In the genomic region with DNA sequence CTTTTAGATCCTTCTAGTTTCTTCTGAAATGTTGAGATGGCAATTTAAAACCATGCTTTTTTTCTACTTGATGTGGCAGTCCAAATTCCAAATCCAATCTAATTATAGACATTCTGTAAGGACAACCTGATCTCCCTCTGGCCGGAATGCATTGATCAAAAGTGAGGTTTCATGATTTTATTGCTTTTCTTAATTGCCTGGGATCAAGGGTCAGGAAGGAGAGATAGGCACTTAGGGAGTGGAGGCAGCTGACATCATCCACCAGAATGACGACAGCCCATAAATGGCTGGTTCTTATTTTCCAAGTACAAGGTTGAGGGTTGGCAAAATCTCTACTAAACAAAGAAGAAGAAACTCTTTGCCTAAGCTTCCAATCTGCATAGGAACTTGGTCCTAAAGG, we compare ENCODE assay signal across 16 cellular contexts. TPM values are rescaled to one million over a fixed set of nuclear protein-coding genes. Genes with fewer than 3 reads are reported as not detected.
A peak's percentile ranks its signal among the peaks of the same experiment; 100 is the strongest.
DNase-seq lines count a peak whose midpoint lies in the region; ATAC-seq, FAIRE-seq and TF ChIP-seq lines count a peak whose summit lies in the region.
"Had no signal": no experiment of that assay in that cellular context is flagged by ENCODE, and none has a peak within 500 bp of the region (broad histone marks: within the 10 kb centered on the region; RNA-seq: fewer than 3 reads in every experiment).

No MANE protein-coding gene starts in this region.

- no peaks in the 10 kb centered on the region for H3K9me2 ChIP-seq in hepatocyte (replicated peaks; ENCODE audit: insufficient read depth)

- no peaks in the 10 kb centered on the region for H3K27me3 ChIP-seq in Caco-2 (replicated peaks; ENCODE audit: control insufficient read depth, insufficient read depth, low read length)
- no peaks in the 10 kb centered on the region for H3K27me3 ChIP-seq in hepatocyte
- H3K27me3 ChIP-seq in pancreas = no peaks in the 10 kb centered on the region

- no peaks in the 10 kb centered on the region for H4K20me1 ChIP-seq in hepatocyte (ENCODE audit: insufficient read depth, poor library complexity, severe bottlenecking)

- POLR2A ChIA-PET in Caco-2 (lab: Charles Lee) = no interaction called here

- H3K9me3 ChIP-seq in Caco-2 = no peaks in the 10 kb centered on the region
- no peaks in the 10 kb centered on the region for H3K9me3 ChIP-seq in hepatocyte (ENCODE audit: low read depth)
- H3K9me3 ChIP-seq in pancreas = no peaks in the 10 kb centered on the region
- H3K9me3 ChIP-seq: A549 had no signal

- no peak for ATAC-seq in pancreas
- ATAC-seq in GM21723 (IDR thresholded peaks at IDR 0.05; ENCODE audit: unreplicated experiment) = no peak
- ATAC-seq: A549, PC-3 had no signal

- H3K27ac ChIP-seq in hepatocyte (peak overlapping the region; percentile 90), pancreas (no peak overlapping the region)
- H3K27ac ChIP-seq: A549, C4-2B had no signal

- TF ChIP-seq CTCF in Caco-2 (IDR thresholded peaks at IDR 0.05; ENCODE audit: insufficient read depth in 1 of 2, low read depth in 1 of 2, low read length in 1 of 2, severe bottlenecking in 1 of 2, unreplicated experiment in 1 of 2) (no peak), hepatocyte (IDR thresholded peaks at IDR 0.05; ENCODE audit: poor library complexity) (no peak), pancreas (IDR thresholded peaks at IDR 0.05) (no peak)

- no peaks in the 10 kb centered on the region for H3K9me3 Mint-ChIP-seq in Caco-2 (ENCODE audit: unreplicated experiment)

- H3K4me1 ChIP-seq in Caco-2 = peaks cover 11% of the 10 kb centered on the region
- H3K4me1 ChIP-seq in hepatocyte (ENCODE audit: insufficient read depth) = peaks cover 12% of the 10 kb centered on the region
- H3K4me1 ChIP-seq in pancreas = no peaks in the 10 kb centered on the region
- H3K4me1 ChIP-seq: A549 had no signal

- no TSS peak for BruUV-seq in Caco-2 (replicated peaks; lab: Mats Ljungman, UMichigan)

- 18% methylated on average over 2 of the region's 2 CpGs for WGBS in hepatocyte (ENCODE audit: low lambda C conversion rate, missing lambda C conversion rate)
- WGBS in pancreas, 2 donors = 51 to 62% methylated on average over 2 of the region's 2 CpGs

- H3K4me3 ChIP-seq in Caco-2 (ENCODE audit: low read depth, low read length) = no peak overlapping the region
- H3K4me3 ChIP-seq in hepatocyte = no peak overlapping the region
- H3K4me3 ChIP-seq in pancreas = no peak overlapping the region
- H3K4me3 ChIP-seq: A549 had no signal

- H3K4me1 Mint-ChIP-seq in Caco-2 (ENCODE audit: low read depth, unreplicated experiment) = peaks cover 13% of the 10 kb centered on the region

- H3K36me3 ChIP-seq in Caco-2 (ENCODE audit: control insufficient read depth, insufficient read depth, low read length) (no peaks in the 10 kb centered on the region), hepatocyte (replicated peaks; ENCODE audit: insufficient read depth, low read depth) (no peaks in the 10 kb centered on the region), pancreas (no peaks in the 10 kb centered on the region)

- peak; percentile 32 for FAIRE-seq in pancreas (lab: Jason Lieb, UNC)
- FAIRE-seq: A549 had no signal

- H3K27ac Mint-ChIP-seq in Caco-2 (ENCODE audit: unreplicated experiment) = peak overlapping the region; percentile 46

- peak overlapping the region; percentile 42 for H3K4me3 Mint-ChIP-seq in Caco-2 (ENCODE audit: unreplicated experiment)

- H3K36me3 Mint-ChIP-seq in Caco-2 (ENCODE audit: insufficient read depth, unreplicated experiment) = no peaks in the 10 kb centered on the region

- CTCF ChIA-PET in Caco-2 (lab: Charles Lee) = no interaction called here

- H3K79me2 ChIP-seq in hepatocyte = no peaks in the 10 kb centered on the region

- intact Hi-C loops in Caco-2 (cut with micrococcal nuclease; ENCODE audit: unreplicated experiment) = no loop called here
- intact Hi-C loops in pancreas (cut with DNase I) = no loop called here

- H3K4me2 ChIP-seq in hepatocyte = no peak overlapping the region
- H3K4me2 ChIP-seq: A549 had no signal

- H3K27me3 Mint-ChIP-seq in Caco-2 (ENCODE audit: insufficient read depth, unreplicated experiment) = no peaks in the 10 kb centered on the region

- DNase-seq in Caco-2 = peak; percentile 60 to 68
- peak; percentile 23 for DNase-seq in SW480 (ENCODE audit: low spot score)
- DNase-seq in hepatocyte (ENCODE audit: low spot score) = peak; percentile 66
- no peak for DNase-seq in pancreas
- DNase-seq in 8988T = no peak
- no peak for DNase-seq in HPDE6-E6E7 (ENCODE audit: extremely low spot score)
- DNase-seq in germinal center (ENCODE audit: low spot score) = no peak
- DNase-seq: COR-L47, H7, NCI-H1048, NCI-H146, NCI-H748 treated with DMSO at 0.1 percent for 48 hours, PC-3 had no signal

- no peak overlapping the region for H2AFZ ChIP-seq in hepatocyte

RNA-seq across cellular contexts. Expression of a gene that starts 46.4 kb away (rescaled TPM):
- total RNA-seq in Caco-2 (2022) (26.1 and 28.7 TPM in 2 replicates), hepatocyte (44.2 and 47.6 TPM in 2 replicates), pancreas (10 to 100 TPM in 4 of 6 donors, 1 to 10 TPM in 2; 8.9 to 17.9 (median 11.9) TPM)
- polyA plus RNA-seq in hepatocyte (39.3 and 44.8 TPM in 2 replicates), pancreas (10 to 100 TPM in 1 of 2 donors, 1 to 10 TPM in 1; 6.9 to 17.8 TPM)

Comparison
In these comparisons a context has a peak if more than half of its experiments do, and no peak if none do; other contexts are left out.
1. DNase-seq: peak in Caco-2 (2 of 2), SW480 (single experiment) and hepatocyte (single experiment); none in pancreas (0 of 6), 8988T (single experiment), HPDE6-E6E7 (single experiment) and germinal center (single experiment).